In genomic region chr1:30099587-30099986, GRCh38 we compare ENCODE assay signal across 7 cellular contexts.
"Had no signal": no experiment of that assay in that cellular context is flagged by ENCODE, and none has a peak within 500 bp of the region (broad histone marks: within the 10 kb centered on the region; RNA-seq: fewer than 3 reads in every experiment).

No MANE protein-coding gene starts in this region.

- H3K9me3 Mint-ChIP-seq: GM23338 had no signal

- H3K9me3 ChIP-seq: HAP-1 had no signal

- H3K4me1 Mint-ChIP-seq: GM23338, IgD-negative memory B cell had no signal

- H2AFZ ChIP-seq: GM23338 had no signal

- H3K36me3 ChIP-seq: HAP-1 had no signal

- H3K4me2 ChIP-seq: GM23338 had no signal

- H3K4me1 ChIP-seq: HAP-1 had no signal

- H3K27ac Mint-ChIP-seq: GM23338, IgD-negative memory B cell had no signal

- H3K4me3 ChIP-seq: GM23338, HAP-1 had no signal

- FAIRE-seq: HepG2 had no signal

- ATAC-seq: GM23338, HCT116, HepG2 had no signal

- H3K4me3 Mint-ChIP-seq: GM23338, IgD-negative memory B cell had no signal

- DNase-seq: H7, KBM-7 had no signal
